In the genomic region with DNA sequence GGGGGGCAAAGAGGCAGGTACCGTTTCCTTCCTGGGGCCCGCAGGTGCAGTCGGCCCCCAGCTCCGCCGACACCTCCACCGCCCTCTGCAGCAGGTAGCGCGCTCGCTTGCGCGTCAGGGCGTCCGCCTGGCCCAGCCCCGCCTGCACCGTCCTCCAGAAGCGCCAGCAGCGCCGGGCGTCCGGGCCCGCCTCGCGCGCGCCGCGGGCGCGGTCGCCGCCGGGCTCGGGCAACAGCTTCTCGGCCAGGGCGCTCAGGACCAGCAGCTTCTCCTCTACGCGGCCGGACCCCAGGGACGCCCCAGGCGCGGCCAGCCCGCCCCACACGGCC, we compare ENCODE assay signal across 8 cellular contexts. TPM values are rescaled to one million over a fixed set of nuclear protein-coding genes. Genes with fewer than 3 reads are reported as not detected.
A peak's percentile ranks its signal among the peaks of the same experiment; 100 is the strongest.
DNase-seq lines count a peak whose midpoint lies in the region; ATAC-seq and TF ChIP-seq lines count a peak whose summit lies in the region.

No MANE protein-coding gene starts in this region.

- H3K27ac ChIP-seq in IMR-90 (ENCODE audit: insufficient read depth, low read length) (peak overlapping the region; percentile 41; the same call in 1 of the 2 replicates), SU-DHL-6 (ENCODE audit: low read depth, low read length) (peak overlapping the region; percentile 84), ascending aorta (peak overlapping the region in 1 of 2 donors; percentile 93), iPS-20b (ENCODE audit: low read length) (no peak overlapping the region)

- peak overlapping the region in 1 of 2 experiments; percentile 12; a peak in 1 of 4 replicates for H4K8ac ChIP-seq in IMR-90 (ENCODE audit: low read depth in 2 of 2, low read length in 2 of 2)

- no peak overlapping the region for H2BK15ac ChIP-seq in IMR-90 (ENCODE audit: low read depth, low read length)

- no peaks in the 10 kb centered on the region; the same call in none of the 2 replicates for H3K9me1 ChIP-seq in IMR-90 (ENCODE audit: insufficient read depth, low read length)

- POLR2A ChIA-PET in IMR-90 (lab: Charles Lee; ENCODE audit: unreplicated experiment), result no interaction called here

- ATAC-seq in GM21576 (IDR thresholded peaks at IDR 0.05; ENCODE audit: unreplicated experiment), result peak; percentile 49
- peak; percentile 68 for ATAC-seq in IMR-90 (ENCODE audit: low read depth)

- no peak overlapping the region for H2AK5ac ChIP-seq in IMR-90 (ENCODE audit: low read depth, low read length)

- peak overlapping the region; percentile 7 for H2BK5ac ChIP-seq in IMR-90 (ENCODE audit: low read depth, low read length, poor library complexity, severe bottlenecking)

- H3K4ac ChIP-seq in IMR-90 (ENCODE audit: low read depth, low read length), result no peak overlapping the region

- peak overlapping the region; percentile 48 for H3K23ac ChIP-seq in IMR-90 (ENCODE audit: low read depth, low read length)

- H3K4me3 ChIP-seq in IMR-90 (ENCODE audit: insufficient read depth, low read depth, low read length) (peak overlapping the region; percentile 83), SU-DHL-6 (ENCODE audit: insufficient read depth, low read length, poor library complexity, severe bottlenecking) (peak overlapping the region; percentile 80), ascending aorta (peak overlapping the region; percentile 68 to 94), iPS-20b (ENCODE audit: low read length) (peak overlapping the region; percentile 69)

- no peak for TF ChIP-seq RAD21 in IMR-90 (IDR thresholded peaks at IDR 0.05; ENCODE audit: low read length)

- no peak overlapping the region for H2BK120ac ChIP-seq in IMR-90 (ENCODE audit: low read depth, low read length)

- H4K5ac ChIP-seq in IMR-90 (ENCODE audit: low read depth, low read length), result no peak overlapping the region

- TF ChIP-seq POLR2A in IMR-90 (IDR thresholded peaks at IDR 0.05; ENCODE audit: low read depth, low read length), result no peak

- H3K36me3 ChIP-seq in IMR-90 (ENCODE audit: control insufficient read depth, insufficient read depth, low read length), result no peaks in the 10 kb centered on the region
- no peaks in the 10 kb centered on the region for H3K36me3 ChIP-seq in SU-DHL-6 (ENCODE audit: low read length)
- no peaks in the 10 kb centered on the region for H3K36me3 ChIP-seq in ascending aorta
- no peaks in the 10 kb centered on the region for H3K36me3 ChIP-seq in iPS-20b (ENCODE audit: insufficient read depth, low read depth, low read length)

- no peaks in the 10 kb centered on the region; the same call in none of the 2 replicates for H3F3A ChIP-seq in SU-DHL-6 (ENCODE audit: insufficient read depth)

- H3K18ac ChIP-seq in IMR-90 (ENCODE audit: low read depth, low read length), result no peak overlapping the region

- peaks cover 48% of the 10 kb centered on the region for H3K79me2 ChIP-seq in SU-DHL-6 (ENCODE audit: insufficient read depth, low read length)

- peak overlapping the region; percentile 4 for H2AK9ac ChIP-seq in IMR-90 (replicated peaks; ENCODE audit: low read depth, low read length, poor library complexity)

- no peak overlapping the region for H2BK20ac ChIP-seq in IMR-90 (ENCODE audit: low read depth, low read length)

- H3K9me3 ChIP-seq in IMR-90 (ENCODE audit: control insufficient read depth, insufficient read depth, low read length), result no peaks in the 10 kb centered on the region
- no peaks in the 10 kb centered on the region for H3K9me3 ChIP-seq in SU-DHL-6 (ENCODE audit: insufficient read depth, low read length)
- H3K9me3 ChIP-seq in ascending aorta, result no peaks in the 10 kb centered on the region
- no peaks in the 10 kb centered on the region for H3K9me3 ChIP-seq in iPS-20b (ENCODE audit: insufficient read depth, low read depth, low read length)

- CTCF ChIA-PET in IMR-90 (lab: Yijun Ruan, JAX), result no interaction called here

- H3K4me1 ChIP-seq in IMR-90 (ENCODE audit: control insufficient read depth, insufficient read depth, low read length), result peaks cover 8% of the 10 kb centered on the region
- H3K4me1 ChIP-seq in ascending aorta, result peaks cover 3 to 5% of the 10 kb centered on the region in 2 donors
- peaks cover 28% of the 10 kb centered on the region for H3K4me1 ChIP-seq in iPS-20b (ENCODE audit: insufficient read depth, low read length)

- TF ChIP-seq CTCF in IMR-90 (conservative IDR thresholded peaks at IDR 0.05; ENCODE audit: low read depth, low read length), result no peak
- TF ChIP-seq CTCF in SU-DHL-6 (IDR thresholded peaks at IDR 0.05; ENCODE audit: insufficient read depth, low read length, poor library complexity, severe bottlenecking), result no peak
- no peak for TF ChIP-seq CTCF in ascending aorta (IDR thresholded peaks at IDR 0.05)

- no peaks in the 10 kb centered on the region for H3K9me2 ChIP-seq in SU-DHL-6 (replicated peaks; ENCODE audit: insufficient read depth, low read length)

- H3K14ac ChIP-seq in IMR-90 (replicated peaks; ENCODE audit: low read depth, low read length), result no peak overlapping the region

- no peak overlapping the region for H3K56ac ChIP-seq in IMR-90 (ENCODE audit: extremely low read depth, insufficient read depth, low read length)

- no TSS peak for BruUV-seq in IMR-90 (replicated peaks; lab: Mats Ljungman, UMichigan)

- H3K4me2 ChIP-seq in IMR-90 (ENCODE audit: low read depth, low read length) (peak overlapping the region; percentile 98), SU-DHL-6 (ENCODE audit: low read depth, low read length, poor library complexity, severe bottlenecking) (peak overlapping the region; percentile 87)

- H4K91ac ChIP-seq in IMR-90 (ENCODE audit: insufficient read depth, low read depth, low read length), result no peak overlapping the region

- dilution Hi-C loops in IMR-90 (cut with HindIII; ENCODE audit: low sequenced_read_pairs, unreplicated experiment), result no loop called here

- H4K20me1 ChIP-seq in IMR-90 (ENCODE audit: insufficient read depth, low read length) (peaks cover 3% of the 10 kb centered on the region; the same call in 1 of the 2 replicates), SU-DHL-6 (ENCODE audit: low read depth, low read length) (no peaks in the 10 kb centered on the region)

- H3K9ac ChIP-seq in IMR-90 (ENCODE audit: low read depth, low read length) (peak overlapping the region; percentile 76), SU-DHL-6 (ENCODE audit: low read length) (peak overlapping the region; percentile 65), iPS-20b (ENCODE audit: low read depth, low read length) (peak overlapping the region; percentile 41; the same call in 1 of the 2 replicates)

- 0 out of 2 replicates have a peak, but pooled peaks cover 2% of the 10 kb centered on the region for H3K27me3 ChIP-seq in IMR-90 (ENCODE audit: control insufficient read depth, insufficient read depth, low read length)
- no peaks in the 10 kb centered on the region for H3K27me3 ChIP-seq in SU-DHL-6 (ENCODE audit: low read length)
- no peaks in the 10 kb centered on the region for H3K27me3 ChIP-seq in ascending aorta
- H3K27me3 ChIP-seq in iPS-20b (ENCODE audit: insufficient read depth, low read length), result peaks cover 20% of the 10 kb centered on the region

- H3K79me1 ChIP-seq in IMR-90 (ENCODE audit: low read depth in 1 of 2, low read length in 2 of 2), result peaks cover 6 to 16% of the 10 kb centered on the region in 2 experiments; a peak in 3 of 4 replicates

- 0% methylated on average over 33 of the region's 43 CpGs; no CpG with 5 or more reads in 1 of the 2 experiments for WGBS in IMR-90 (ENCODE audit: extremely low coverage in 2 of 2, insufficient read length in 1 of 2), 2 experiments

- H2AFZ ChIP-seq in IMR-90 (replicated peaks; ENCODE audit: low read length, poor library complexity) (peak overlapping the region; percentile 97), SU-DHL-6 (ENCODE audit: low read depth, low read length, severe bottlenecking) (no peak overlapping the region)

- intact Hi-C loops in IMR-90 (cut with micrococcal nuclease), result loop anchor here (2.0 to 10.0 kb wide), 3 partner anchors 156 to 1157 kb away; no protein-coding TSS in a partner anchor
- intact Hi-C loops in ascending aorta (cut with DNase I), result no loop called here

- in situ Hi-C loops in IMR-90 (cut with MboI; ENCODE audit: low sequenced_read_pairs), result loop anchor here (25.0 kb wide), 1 partner anchor 384 kb away; no protein-coding TSS in a partner anchor

- DNase-seq in GDM1 (lab: John Stamatoyannopoulos, UW) (peak; percentile 61), IMR-90 (peak; percentile 28), ascending aorta (ENCODE audit: low spot score in 2 of 2) (no peak), middle frontal gyrus (ENCODE audit: extremely low spot score, low spot score) (no peak)
- DNase-seq in stimulated activated CD4-positive, alpha-beta T cell treated with anti-CD3 and anti-CD28 coated beads, Interleukin-12 subunit alpha, Interleukin-12 subunit beta, amount 100 ng/mL, for 4 hours, result peak; percentile 67

TF ChIP-seq in IMR-90, 13 proteins besides CTCF, POLR2A, EP300 and RAD21:
- TF ChIP-seq CHD1 (IDR thresholded peaks at IDR 0.05; ENCODE audit: low read depth, low read length), result no peak
- no peak for TF ChIP-seq SMC3 (IDR thresholded peaks at IDR 0.05; ENCODE audit: low read depth, low read length)

RNA-seq across cellular contexts. Expression of a gene that starts 0.9 kb away (rescaled TPM):
- total RNA-seq in IMR-90 (2012; rRNA removed) (10.6 and 12.8 TPM in 2 replicates), ascending aorta (19.2 TPM)
- polyA plus RNA-seq in IMR-90 (2012; rRNA removed), result 16.0 and 17.7 TPM in 2 replicates
- polyA plus RNA-seq in IMR-90 (2012; cell fraction: cytosol; rRNA removed), result 2.9 and 4.6 TPM in 2 replicates
- polyA plus RNA-seq in IMR-90 (2012; cell fraction: nucleus; rRNA removed; ENCODE audit: low replicate concordance), result 20.3 and 133 TPM in 2 replicates

Comparison
In these comparisons a context has a peak if more than half of its experiments do, and no peak if none do; other contexts are left out.
1. DNase-seq: peak in GDM1 (single experiment), IMR-90 (single experiment) and stimulated activated CD4-positive, alpha-beta T cell treated with anti-CD3 and anti-CD28 coated beads, Interleukin-12 subunit alpha, Interleukin-12 subunit beta, amount 100 ng/mL, for 4 hours (single experiment); none in ascending aorta (0 of 2) and middle frontal gyrus (single experiment).
2. Peak in every context shown above with its lines, with median percentiles within 50 percentile points of each other: H3K4me3 ChIP-seq and H3K9ac ChIP-seq.